ENCODE assay signal across 10 cellular contexts in the genomic region with DNA sequence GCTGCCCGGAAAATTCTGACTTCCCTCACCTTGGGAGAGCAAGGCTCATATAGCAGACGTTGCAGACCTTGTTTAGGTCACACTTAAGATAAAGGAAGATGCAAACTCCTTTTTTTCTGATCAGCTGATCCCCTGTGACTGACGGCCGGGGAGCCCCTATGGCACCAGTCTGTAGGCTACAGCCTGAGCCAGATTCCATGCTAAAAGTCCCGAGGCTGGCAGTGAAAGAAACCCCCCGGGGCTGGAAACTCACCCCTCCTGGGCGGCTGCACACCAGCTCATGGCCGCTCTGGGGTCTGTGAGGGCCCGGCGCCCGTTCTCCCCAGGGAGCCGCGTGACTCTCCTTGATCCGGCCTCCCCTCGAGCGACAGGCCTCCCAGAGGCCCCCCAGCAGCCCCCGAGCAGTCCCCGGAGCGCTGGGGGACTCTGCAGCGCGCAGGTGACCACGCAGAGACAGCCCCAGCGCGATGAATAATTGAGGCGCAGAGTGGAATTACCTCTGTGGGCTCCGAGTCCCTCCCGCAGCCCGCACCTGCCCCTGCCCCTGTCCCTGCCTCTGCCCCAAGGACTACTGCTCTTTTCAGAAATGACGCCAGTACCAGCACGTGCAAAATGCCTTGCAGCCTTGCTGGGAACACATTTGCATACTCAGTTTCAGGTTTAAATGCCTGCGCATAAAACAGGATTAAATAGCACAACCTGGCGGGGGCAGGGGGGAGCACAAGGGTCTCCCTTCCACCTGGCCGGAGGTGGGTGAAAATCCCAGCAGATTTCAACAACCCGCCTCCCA.
DNase-seq lines count a peak whose midpoint lies in the region; ATAC-seq and TF ChIP-seq lines count a peak whose summit lies in the region.
"Had no signal": no experiment of that assay in that cellular context is flagged by ENCODE, and none has a peak within 500 bp of the region (broad histone marks: within the 10 kb centered on the region; RNA-seq: fewer than 3 reads in every experiment).

No MANE protein-coding gene starts in this region.

- ATAC-seq in HG02884 (IDR thresholded peaks at IDR 0.05; ENCODE audit: unreplicated experiment) = peak; percentile 73
- ATAC-seq in activated T-helper 17 cell treated with anti-CD3 and anti-CD28 coated beads, Interleukin-2, amount 50 U/mL, for 72 hours (replicated peaks) = peak; percentile 12

- WGBS in transverse colon (ENCODE audit: low coverage in 1 of 2), 2 donors = 17 to 21% methylated on average over 2 to 32 of the region's 34 CpGs
- 41% methylated on average over 11 of the region's 34 CpGs for WGBS in suprapubic skin

- H3K4me1 Mint-ChIP-seq in activated T-helper 17 cell treated with anti-CD3 and anti-CD28 coated beads, Interleukin-2, amount 50 U/mL, for 72 hours = no peaks in the 10 kb centered on the region

- no peak overlapping the region for H3K27ac Mint-ChIP-seq in activated T-helper 17 cell treated with anti-CD3 and anti-CD28 coated beads, Interleukin-2, amount 50 U/mL, for 72 hours

- TF ChIP-seq EP300 in transverse colon (IDR thresholded peaks at IDR 0.05; ENCODE audit: low read depth) = no peak
- no peak for TF ChIP-seq EP300 in suprapubic skin (IDR thresholded peaks at IDR 0.05)

- H3K27me3 ChIP-seq in transverse colon (peaks cover 68% of the 10 kb centered on the region), suprapubic skin (peaks cover 23% of the 10 kb centered on the region), dorsolateral prefrontal cortex (peaks cover 0 to 35% (median 18%) of the 10 kb centered on the region in 45 donors)

- no peaks in the 10 kb centered on the region for H3K4me1 ChIP-seq in transverse colon
- peaks cover 10% of the 10 kb centered on the region for H3K4me1 ChIP-seq in suprapubic skin
- H3K4me1 ChIP-seq: upper lobe of left lung had no signal

- TF ChIP-seq POLR2A in transverse colon (IDR thresholded peaks at IDR 0.05) = no peak
- TF ChIP-seq POLR2A in suprapubic skin (IDR thresholded peaks at IDR 0.05) = no peak

- TF ChIP-seq CTCF in transverse colon (IDR thresholded peaks at IDR 0.05) (no peak), suprapubic skin (IDR thresholded peaks at IDR 0.05) (no peak), dorsolateral prefrontal cortex (IDR thresholded peaks at IDR 0.05 in 54 of 56, conservative IDR thresholded peaks at IDR 0.05 in 2 of 56; ENCODE audit: low read depth in 1 of 56, partially characterized antibody in 56 of 56) (no peak)

- peak; percentile 23 for DNase-seq in stimulated activated CD4-positive, alpha-beta T cell treated with anti-CD3 and anti-CD28 coated beads, Interleukin-1b, Interleukin-23, amount 100 ng/mL, for 48 hours
- DNase-seq in stimulated activated CD4-positive, alpha-beta T cell treated with anti-CD3 and anti-CD28 coated beads, Interleukin-4, amount 100 ng/mL, for 4 hours = no peak
- DNase-seq in transverse colon (peak; percentile 22), suprapubic skin (ENCODE audit: low spot score in 2 of 2) (no peak), COR-L47 (lab: John Stamatoyannopoulos, UW) (no peak), dorsolateral prefrontal cortex (no peak)

- H3K9me3 Mint-ChIP-seq in activated T-helper 17 cell treated with anti-CD3 and anti-CD28 coated beads, Interleukin-2, amount 50 U/mL, for 72 hours = no peaks in the 10 kb centered on the region

- in situ Hi-C loops in transverse colon (cut with MboI; ENCODE audit: low pct_ligation_motif_present in 1 of 4, low pct_unique_long_range_greater_than_20kb in 1 of 4, low sequenced_read_pairs in 3 of 4) = no loop called here

- intact Hi-C loops in transverse colon (cut with DNase I; ENCODE audit: low total_unique reads) (no loop called here), dorsolateral prefrontal cortex (cut with DNase I) (no loop called here)

- H3K36me3 ChIP-seq in transverse colon = no peaks in the 10 kb centered on the region
- no peaks in the 10 kb centered on the region for H3K36me3 ChIP-seq in suprapubic skin
- H3K36me3 ChIP-seq: upper lobe of left lung had no signal

- H3K27me3 Mint-ChIP-seq in activated T-helper 17 cell treated with anti-CD3 and anti-CD28 coated beads, Interleukin-2, amount 50 U/mL, for 72 hours = peaks cover 15% of the 10 kb centered on the region

- H3K4me3 ChIP-seq in transverse colon (no peak overlapping the region), suprapubic skin (no peak overlapping the region), dorsolateral prefrontal cortex (no peak overlapping the region)
- H3K4me3 ChIP-seq: upper lobe of left lung had no signal

- no peaks in the 10 kb centered on the region for H3K36me3 Mint-ChIP-seq in activated T-helper 17 cell treated with anti-CD3 and anti-CD28 coated beads, Interleukin-2, amount 50 U/mL, for 72 hours (ENCODE audit: low read depth)

- H3K4me3 Mint-ChIP-seq in activated T-helper 17 cell treated with anti-CD3 and anti-CD28 coated beads, Interleukin-2, amount 50 U/mL, for 72 hours = no peak overlapping the region

- H3K9me3 ChIP-seq in transverse colon (no peaks in the 10 kb centered on the region), suprapubic skin (no peaks in the 10 kb centered on the region)
- H3K9me3 ChIP-seq: upper lobe of left lung had no signal

- H3K27ac ChIP-seq in transverse colon (no peak overlapping the region), suprapubic skin (no peak overlapping the region), dorsolateral prefrontal cortex (no peak overlapping the region)
- H3K27ac ChIP-seq: C4-2B, upper lobe of left lung had no signal

Comparison
In these comparisons a context has a peak if more than half of its experiments do, and no peak if none do; other contexts are left out.
1. DNase-seq: peak in stimulated activated CD4-positive, alpha-beta T cell treated with anti-CD3 and anti-CD28 coated beads, Interleukin-1b, Interleukin-23, amount 100 ng/mL, for 48 hours (single experiment) and transverse colon (single experiment); none in stimulated activated CD4-positive, alpha-beta T cell treated with anti-CD3 and anti-CD28 coated beads, Interleukin-4, amount 100 ng/mL, for 4 hours (0 of 2), suprapubic skin (0 of 2), COR-L47 (single experiment) and dorsolateral prefrontal cortex (0 of 10).